19 cellular contexts compared by ENCODE assay signal in genomic region chr11:35967042-35967441, GRCh38. TPM values are rescaled to one million over a fixed set of nuclear protein-coding genes. Genes with fewer than 3 reads are reported as not detected.
"Had no signal": no experiment of that assay in that cellular context is flagged by ENCODE, and none has a peak within 500 bp of the region (broad histone marks: within the 10 kb centered on the region; RNA-seq: fewer than 3 reads in every experiment).

No MANE protein-coding gene starts in this region.

- H3K9me3 ChIP-seq: spleen, tibial artery had no signal

- H3K27me3 ChIP-seq: foreskin keratinocyte, spleen, tibial artery had no signal

- DNase-seq: activated CD4-positive, alpha-beta T cell treated with anti-CD3 and anti-CD28 coated beads, Interleukin-2, amount 10 ng/mL, durations not matched to agents 24 days and 14 days; activated CD8-positive, alpha-beta memory T cell treated with anti-CD3 and anti-CD28 coated beads, Interleukin-2, amount 10 ng/mL, durations not matched to agents 7 days and 5 days; activated CD8-positive, alpha-beta T cell treated with anti-CD3 and anti-CD28 coated beads for 36 hours; activated naive CD4-positive, alpha-beta T cell; activated T-cell treated with anti-CD3 and anti-CD28 coated beads for 4 hours; effector memory CD4-positive, alpha-beta T cell; foreskin keratinocyte; hippocampal formation; kidney glomerular epithelial cell; midbrain; nucleus accumbens; spleen; stimulated activated CD4-positive, alpha-beta T cell treated with anti-CD3 and anti-CD28 coated beads, Interleukin-4, amount 100 ng/mL, for 1 hour; stimulated activated naive CD8-positive, alpha-beta T cell treated with anti-CD3 and anti-CD28 coated beads, Interleukin-15, Interleukin-2, amounts not matched to agents 100 U/mL and 50 U/mL, for 24 hours; tibial artery had no signal

- FAIRE-seq: astrocyte, colon had no signal

- ATAC-seq: activated CD4-positive, CD25-positive, alpha-beta regulatory T cell treated with anti-CD3 and anti-CD28 coated beads, Interleukin-2, amount 50 U/mL, for 24 hours; activated CD8-positive, alpha-beta memory T cell treated with anti-CD3 and anti-CD28 coated beads, Interleukin-2, amount 10 ng/mL, durations not matched to agents 7 days and 5 days; activated CD8-positive, alpha-beta T cell treated with anti-CD3 and anti-CD28 coated beads for 36 hours; foreskin keratinocyte; stimulated activated naive CD8-positive, alpha-beta T cell treated with anti-CD3 and anti-CD28 coated beads, Interleukin-15, Interleukin-2, amounts not matched to agents 100 U/mL and 50 U/mL, for 24 hours had no signal

- H2AFZ ChIP-seq: parathyroid adenoma had no signal

- H3K4me1 ChIP-seq: foreskin keratinocyte, parathyroid adenoma, spleen had no signal

- H3K36me3 ChIP-seq: spleen, tibial artery had no signal

- H3K9ac ChIP-seq: parathyroid adenoma had no signal

- H3K27ac ChIP-seq: foreskin keratinocyte, parathyroid adenoma, spleen, tibial artery had no signal

- H3K4me3 ChIP-seq: spleen, tibial artery had no signal

- H3K79me2 ChIP-seq: parathyroid adenoma had no signal

RNA-seq across cellular contexts. Expression of gene LDLRAD3, which starts 23.2 kb away (rescaled TPM):
- total RNA-seq: activated CD8-positive, alpha-beta memory T cell treated with anti-CD3 and anti-CD28 coated beads, Interleukin-2, amount 10 ng/mL, durations not matched to agents 7 days and 5 days had no signal
